12 cellular contexts compared by ENCODE assay signal in the genomic region with DNA sequence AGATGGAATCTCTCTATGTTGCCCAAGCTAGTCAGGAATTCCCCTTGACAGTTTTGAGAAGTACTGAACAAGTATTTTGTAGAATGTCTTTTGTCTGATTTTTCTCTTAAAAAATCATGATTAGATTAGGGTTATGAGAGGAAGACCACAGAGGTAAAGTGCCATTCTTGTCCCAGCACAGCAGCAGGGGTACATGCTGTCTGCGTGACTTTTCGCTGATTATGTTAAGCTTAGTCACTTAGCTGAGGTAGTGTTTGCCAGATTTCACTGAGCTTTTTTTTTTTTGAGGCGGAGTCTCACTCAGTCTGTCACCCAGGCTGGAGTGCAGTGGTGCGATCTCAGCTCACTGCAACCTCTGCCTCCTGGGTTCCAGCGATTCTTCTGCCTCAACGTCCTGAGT. TPM values are rescaled to one million over a fixed set of nuclear protein-coding genes. Genes with fewer than 3 reads are reported as not detected.
DNase-seq lines count a peak whose midpoint lies in the region; ATAC-seq, FAIRE-seq and TF ChIP-seq lines count a peak whose summit lies in the region.
"Had no signal": no experiment of that assay in that cellular context is flagged by ENCODE, and none has a peak within 500 bp of the region (broad histone marks: within the 10 kb centered on the region; RNA-seq: fewer than 3 reads in every experiment).

No MANE protein-coding gene starts in this region.

- H3K9me3 Mint-ChIP-seq in activated naive CD4-positive, alpha-beta T cell treated with anti-CD3 and anti-CD28 coated beads, Interleukin-2, amount 10 ng/mL, durations not matched to agents 7 days and 5 days, result peaks cover 9% of the 10 kb centered on the region

- H3K9me3 ChIP-seq in skeletal muscle satellite cell (replicated peaks; ENCODE audit: low read length), result no peaks in the 10 kb centered on the region
- H3K9me3 ChIP-seq in kidney (ENCODE audit: control insufficient read depth in 1 of 2, low read length in 2 of 2), result no peaks in the 10 kb centered on the region
- H3K9me3 ChIP-seq: psoas muscle had no signal

- FAIRE-seq in kidney (lab: Jason Lieb, UNC), result no peak
- FAIRE-seq: endothelial cell of umbilical vein had no signal

- H3K27me3 ChIP-seq in skeletal muscle satellite cell (ENCODE audit: control insufficient read depth, insufficient read depth, low read length), result no peaks in the 10 kb centered on the region

- no peak for ATAC-seq in HG03469 (IDR thresholded peaks at IDR 0.05; ENCODE audit: unreplicated experiment)
- ATAC-seq: psoas muscle had no signal

- H3K4me3 Mint-ChIP-seq in activated naive CD4-positive, alpha-beta T cell treated with anti-CD3 and anti-CD28 coated beads, Interleukin-2, amount 10 ng/mL, durations not matched to agents 7 days and 5 days, result no peak overlapping the region

- no peak overlapping the region for H3K27ac ChIP-seq in kidney (ENCODE audit: low read depth in 2 of 2, low read length in 2 of 2)
- H3K27ac ChIP-seq: psoas muscle had no signal

- H3K27me3 Mint-ChIP-seq in activated naive CD4-positive, alpha-beta T cell treated with anti-CD3 and anti-CD28 coated beads, Interleukin-2, amount 10 ng/mL, durations not matched to agents 7 days and 5 days, result no peaks in the 10 kb centered on the region

- peaks cover 9% of the 10 kb centered on the region for H3K36me3 Mint-ChIP-seq in activated naive CD4-positive, alpha-beta T cell treated with anti-CD3 and anti-CD28 coated beads, Interleukin-2, amount 10 ng/mL, durations not matched to agents 7 days and 5 days

- peak overlapping the region; percentile 43 for H3K9ac ChIP-seq in skeletal muscle satellite cell (ENCODE audit: low read depth, low read length)
- no peak overlapping the region for H3K9ac ChIP-seq in kidney (ENCODE audit: low read length in 2 of 2)

- DNase-seq in activated naive CD4-positive, alpha-beta T cell treated with anti-CD3 and anti-CD28 coated beads, Interleukin-2, amount 10 ng/mL, durations not matched to agents 7 days and 5 days, result no peak
- DNase-seq in activated naive CD4-positive, alpha-beta T cell (lab: John Stamatoyannopoulos, UW), result no peak
- peak; percentile 70 for DNase-seq in OCI-M1 (lab: John Stamatoyannopoulos, UW)
- DNase-seq in cardiac fibroblast (ENCODE audit: low read depth in 2 of 2), result peak; percentile 74 to 84
- no peak for DNase-seq in NCI-H2196 (lab: John Stamatoyannopoulos, UW; ENCODE audit: unreplicated experiment)
- no peak for DNase-seq in kidney
- DNase-seq: activated gamma-delta T cell treated with Interleukin-2 at 50 U/mL for 16 hours, psoas muscle, T1000 had no signal

- H3K4me1 ChIP-seq in skeletal muscle satellite cell (ENCODE audit: control insufficient read depth, insufficient read depth, low read length), result peaks cover 53% of the 10 kb centered on the region
- H3K4me1 ChIP-seq in kidney (ENCODE audit: control insufficient read depth in 1 of 2, insufficient read depth in 1 of 2, low read depth in 1 of 2, low read length in 2 of 2), result no peaks in the 10 kb centered on the region
- H3K4me1 ChIP-seq: psoas muscle had no signal

- intact Hi-C loops in kidney (cut with DNase I), result no loop called here

- H3K4me3 ChIP-seq in cardiac fibroblast (replicated peaks in 1 of 2; ENCODE audit: low read depth in 2 of 2, low read length in 2 of 2) (no peak overlapping the region), skeletal muscle satellite cell (ENCODE audit: low read length) (no peak overlapping the region), kidney (ENCODE audit: low read length in 2 of 2) (no peak overlapping the region)
- H3K4me3 ChIP-seq: psoas muscle had no signal

- CTCF ChIA-PET in activated naive CD4-positive, alpha-beta T cell treated with anti-CD3 and anti-CD28 coated beads, Interleukin-2, amount 10 ng/mL, durations not matched to agents 7 days and 5 days (lab: Charles Lee), result interaction anchor here (1.2 to 1.4 kb wide), 2 partner anchors 8 to 73 kb away, joined by 4 to 7 read pairs; no protein-coding TSS in a partner anchor

- H3K4me2 ChIP-seq in skeletal muscle satellite cell (ENCODE audit: low read length), result peak overlapping the region; percentile 15

- TF ChIP-seq CTCF in cardiac fibroblast (IDR thresholded peaks at IDR 0.05; ENCODE audit: low read depth, low read length) (no peak), kidney (IDR thresholded peaks at IDR 0.05; ENCODE audit: borderline replicate concordance, extremely low read depth, insufficient read depth) (no peak)

- H3K27ac Mint-ChIP-seq in activated naive CD4-positive, alpha-beta T cell treated with anti-CD3 and anti-CD28 coated beads, Interleukin-2, amount 10 ng/mL, durations not matched to agents 7 days and 5 days, result peak overlapping the region; percentile 83

- H3K4me1 Mint-ChIP-seq in activated naive CD4-positive, alpha-beta T cell treated with anti-CD3 and anti-CD28 coated beads, Interleukin-2, amount 10 ng/mL, durations not matched to agents 7 days and 5 days, result peaks cover 66% of the 10 kb centered on the region

- no peaks in the 10 kb centered on the region for H3K36me3 ChIP-seq in skeletal muscle satellite cell (ENCODE audit: insufficient read depth, low read length)
- no peaks in the 10 kb centered on the region for H3K36me3 ChIP-seq in kidney (ENCODE audit: control insufficient read depth in 1 of 2, insufficient read depth in 2 of 2, low read length in 2 of 2)

RNA-seq across cellular contexts. Expression of a gene that starts 13.6 kb away (rescaled TPM):
- total RNA-seq in skeletal muscle satellite cell (2012; rRNA removed), result 26.0 and 30.4 TPM in 2 replicates
- 39.3 TPM for total RNA-seq in kidney
- 6.8 TPM for polyA plus RNA-seq in kidney (ENCODE audit: insufficient read depth, low read depth, low replicate concordance)

Comparison
In these comparisons a context has a peak if more than half of its experiments do, and no peak if none do; other contexts are left out.
1. DNase-seq: peak in OCI-M1 (single experiment) and cardiac fibroblast (2 of 2); none in activated naive CD4-positive, alpha-beta T cell treated with anti-CD3 and anti-CD28 coated beads, Interleukin-2, amount 10 ng/mL, durations not matched to agents 7 days and 5 days (single experiment), activated naive CD4-positive, alpha-beta T cell (0 of 4), NCI-H2196 (single experiment) and kidney (single experiment).